Comparison of ENCODE assay signal across 35 cellular contexts in the genomic region with DNA sequence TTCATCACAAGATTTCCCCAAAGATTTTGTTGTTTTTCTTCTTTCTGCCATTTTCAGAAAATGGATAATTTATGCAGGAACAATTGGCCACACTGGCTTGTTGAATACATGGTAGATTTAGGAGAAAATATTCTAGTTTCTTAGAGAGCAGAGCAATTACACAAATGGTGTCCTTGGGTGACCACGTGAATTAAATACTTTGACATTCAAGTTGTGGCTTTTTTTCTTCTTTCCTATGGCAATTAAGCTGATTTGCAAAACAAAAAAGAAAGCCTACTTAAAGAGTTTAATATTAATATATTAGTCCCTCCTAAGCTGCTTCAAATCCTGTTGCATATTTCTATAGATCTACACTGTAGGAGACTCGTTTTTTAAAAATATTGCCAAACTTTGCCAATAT.
"Had no signal": no experiment of that assay in that cellular context is flagged by ENCODE, and none has a peak within 500 bp of the region (broad histone marks: within the 10 kb centered on the region; RNA-seq: fewer than 3 reads in every experiment).

No MANE protein-coding gene starts in this region.

- H3K36me3 ChIP-seq: MG63 had no signal

- H3K4me3 ChIP-seq: MG63 had no signal

- H3K9me3 ChIP-seq: MG63 had no signal

- H3K27me3 ChIP-seq: MG63 had no signal

- DNase-seq: Karpas-422, Kasumi-1, MG63, MM.1S, MV-4-11, NCI-H1048, NCI-H1092, NCI-H1092 treated with DMSO at 0.1 percent for 48 hours, NCI-H1105, NCI-H1105 treated with DMSO at 0.1 percent for 48 hours, NCI-H1417, NCI-H1417 treated with DMSO at 0.1 percent for 48 hours, NCI-H1436, NCI-H1436 treated with DMSO at 0.1 percent for 48 hours, NCI-H146, NCI-H1694, NCI-H1694 treated with DMSO at 0.1 percent for 48 hours, NCI-H187, NCI-H187 treated with DMSO at 0.1 percent for 48 hours, NCI-H1930, NCI-H2029, NCI-H2029 treated with DMSO at 0.1 percent for 48 hours, NCI-H2081, NCI-H2081 treated with DMSO at 0.1 percent for 48 hours, NCI-H2107, NCI-H2171, NCI-H2171 treated with DMSO at 0.1 percent for 48 hours, NCI-H2227 treated with DMSO at 0.1 percent for 48 hours, NCI-H226, NCI-H345, NCI-H446, NCI-H446 treated with DMSO at 0.1 percent for 48 hours, NCI-H510A, NCI-H510A treated with DMSO at 0.1 percent for 48 hours, NCI-H524 had no signal
